ENCODE assay signal across 2 cellular contexts in the genomic region with DNA sequence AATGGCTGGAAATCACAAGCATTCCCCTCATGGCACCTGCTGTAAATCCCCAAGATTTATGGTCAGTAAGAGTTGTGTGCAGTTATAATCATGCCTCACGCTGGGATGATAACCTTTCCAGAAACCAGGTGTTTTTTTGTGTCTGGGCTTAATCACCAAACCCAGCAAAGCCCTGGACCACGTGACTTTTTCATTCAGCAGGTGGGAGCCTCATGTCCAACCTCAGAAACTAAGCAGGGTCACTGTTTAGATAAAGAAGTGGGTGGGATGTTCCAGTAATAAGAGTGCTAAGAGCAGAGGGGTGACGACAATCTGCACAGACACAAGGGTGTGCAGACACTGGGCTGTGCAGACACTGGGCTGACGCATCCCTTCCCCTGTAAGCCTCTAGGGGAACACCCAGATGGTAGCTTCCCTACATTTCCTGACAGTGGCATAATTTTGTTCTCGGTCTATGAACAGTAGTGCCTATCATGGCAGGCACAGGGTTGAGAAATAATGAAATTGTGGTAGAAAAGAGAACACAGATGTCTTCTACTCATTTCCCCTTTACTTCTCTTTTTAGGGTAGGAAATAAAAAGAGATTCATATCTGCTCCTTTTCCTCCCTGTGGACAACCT.
TF ChIP-seq lines count a peak whose summit lies in the region.

No MANE protein-coding gene starts in this region.

TF ChIP-seq in HCT116, 20 proteins besides CTCF, POLR2A, EP300 and RAD21 (continued from another document):
- TF ChIP-seq, protein P1, sequence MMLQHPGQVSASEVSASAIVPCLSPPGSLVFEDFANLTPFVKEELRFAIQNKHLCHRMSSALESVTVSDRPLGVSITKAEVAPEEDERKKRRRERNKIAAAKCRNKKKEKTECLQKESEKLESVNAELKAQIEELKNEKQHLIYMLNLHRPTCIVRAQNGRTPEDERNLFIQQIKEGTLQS (IDR thresholded peaks at IDR 0.05): no peak
- TF ChIP-seq ELF1 (IDR thresholded peaks at IDR 0.05; ENCODE audit: borderline replicate concordance, low read depth) (no peak), YY1 (IDR thresholded peaks at IDR 0.05; ENCODE audit: extremely low read depth, insufficient replicate concordance, low read depth, low read length) (no peak), ZNF274 (IDR thresholded peaks at IDR 0.05; ENCODE audit: low read depth, low read length) (no peak), SP1 (IDR thresholded peaks at IDR 0.05; ENCODE audit: low read depth) (no peak), EZH2phosphoT487 (IDR thresholded peaks at IDR 0.05; ENCODE audit: borderline replicate concordance) (no peak), EGR1 (IDR thresholded peaks at IDR 0.05; ENCODE audit: low read depth) (no peak), CEBPB (IDR thresholded peaks at IDR 0.05; ENCODE audit: low read depth) (no peak)
- TF ChIP-seq, protein P2, sequence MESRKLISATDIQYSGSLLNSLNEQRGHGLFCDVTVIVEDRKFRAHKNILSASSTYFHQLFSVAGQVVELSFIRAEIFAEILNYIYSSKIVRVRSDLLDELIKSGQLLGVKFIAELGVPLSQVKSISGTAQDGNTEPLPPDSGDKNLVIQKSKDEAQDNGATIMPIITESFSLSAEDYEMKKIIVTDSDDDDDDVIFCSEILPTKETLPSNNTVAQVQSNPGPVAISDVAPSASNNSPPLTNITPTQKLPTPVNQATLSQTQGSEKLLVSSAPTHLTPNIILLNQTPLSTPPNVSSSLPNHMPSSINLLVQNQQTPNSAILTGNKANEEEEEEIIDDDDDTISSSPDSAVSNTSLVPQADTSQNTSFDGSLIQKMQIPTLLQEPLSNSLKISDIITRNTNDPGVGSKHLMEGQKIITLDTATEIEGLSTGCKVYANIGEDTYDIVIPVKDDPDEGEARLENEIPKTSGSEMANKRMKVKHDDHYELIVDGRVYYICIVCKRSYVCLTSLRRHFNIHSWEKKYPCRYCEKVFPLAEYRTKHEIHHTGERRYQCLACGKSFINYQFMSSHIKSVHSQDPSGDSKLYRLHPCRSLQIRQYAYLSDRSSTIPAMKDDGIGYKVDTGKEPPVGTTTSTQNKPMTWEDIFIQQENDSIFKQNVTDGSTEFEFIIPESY (IDR thresholded peaks at IDR 0.05; ENCODE audit: extremely low read depth, insufficient replicate concordance, low read length): no peak
- TF ChIP-seq, protein P3, sequence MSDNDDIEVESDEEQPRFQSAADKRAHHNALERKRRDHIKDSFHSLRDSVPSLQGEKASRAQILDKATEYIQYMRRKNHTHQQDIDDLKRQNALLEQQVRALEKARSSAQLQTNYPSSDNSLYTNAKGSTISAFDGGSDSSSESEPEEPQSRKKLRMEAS (IDR thresholded peaks at IDR 0.05): no peak

TF ChIP-seq in GM12878, 131 proteins besides CTCF, POLR2A, EP300 and RAD21 (continued from another document):
- TF ChIP-seq, protein P4, sequence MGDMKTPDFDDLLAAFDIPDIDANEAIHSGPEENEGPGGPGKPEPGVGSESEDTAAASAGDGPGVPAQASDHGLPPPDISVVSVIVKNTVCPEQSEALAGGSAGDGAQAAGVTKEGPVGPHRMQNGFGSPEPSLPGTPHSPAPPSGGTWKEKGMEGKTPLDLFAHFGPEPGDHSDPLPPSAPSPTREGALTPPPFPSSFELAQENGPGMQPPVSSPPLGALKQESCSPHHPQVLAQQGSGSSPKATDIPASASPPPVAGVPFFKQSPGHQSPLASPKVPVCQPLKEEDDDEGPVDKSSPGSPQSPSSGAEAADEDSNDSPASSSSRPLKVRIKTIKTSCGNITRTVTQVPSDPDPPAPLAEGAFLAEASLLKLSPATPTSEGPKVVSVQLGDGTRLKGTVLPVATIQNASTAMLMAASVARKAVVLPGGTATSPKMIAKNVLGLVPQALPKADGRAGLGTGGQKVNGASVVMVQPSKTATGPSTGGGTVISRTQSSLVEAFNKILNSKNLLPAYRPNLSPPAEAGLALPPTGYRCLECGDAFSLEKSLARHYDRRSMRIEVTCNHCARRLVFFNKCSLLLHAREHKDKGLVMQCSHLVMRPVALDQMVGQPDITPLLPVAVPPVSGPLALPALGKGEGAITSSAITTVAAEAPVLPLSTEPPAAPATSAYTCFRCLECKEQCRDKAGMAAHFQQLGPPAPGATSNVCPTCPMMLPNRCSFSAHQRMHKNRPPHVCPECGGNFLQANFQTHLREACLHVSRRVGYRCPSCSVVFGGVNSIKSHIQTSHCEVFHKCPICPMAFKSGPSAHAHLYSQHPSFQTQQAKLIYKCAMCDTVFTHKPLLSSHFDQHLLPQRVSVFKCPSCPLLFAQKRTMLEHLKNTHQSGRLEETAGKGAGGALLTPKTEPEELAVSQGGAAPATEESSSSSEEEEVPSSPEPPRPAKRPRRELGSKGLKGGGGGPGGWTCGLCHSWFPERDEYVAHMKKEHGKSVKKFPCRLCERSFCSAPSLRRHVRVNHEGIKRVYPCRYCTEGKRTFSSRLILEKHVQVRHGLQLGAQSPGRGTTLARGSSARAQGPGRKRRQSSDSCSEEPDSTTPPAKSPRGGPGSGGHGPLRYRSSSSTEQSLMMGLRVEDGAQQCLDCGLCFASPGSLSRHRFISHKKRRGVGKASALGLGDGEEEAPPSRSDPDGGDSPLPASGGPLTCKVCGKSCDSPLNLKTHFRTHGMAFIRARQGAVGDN (IDR thresholded peaks at IDR 0.05): no peak
- TF ChIP-seq IKZF2 (IDR thresholded peaks at IDR 0.05) (no peak), ESRRA (IDR thresholded peaks at IDR 0.05; ENCODE audit: low read length) (no peak), SPI1 (IDR thresholded peaks at IDR 0.05; ENCODE audit: borderline replicate concordance, insufficient read depth, low read depth, low read length) (no peak), PML (IDR thresholded peaks at IDR 0.05; ENCODE audit: low read length) (no peak)
- TF ChIP-seq, protein P5, sequence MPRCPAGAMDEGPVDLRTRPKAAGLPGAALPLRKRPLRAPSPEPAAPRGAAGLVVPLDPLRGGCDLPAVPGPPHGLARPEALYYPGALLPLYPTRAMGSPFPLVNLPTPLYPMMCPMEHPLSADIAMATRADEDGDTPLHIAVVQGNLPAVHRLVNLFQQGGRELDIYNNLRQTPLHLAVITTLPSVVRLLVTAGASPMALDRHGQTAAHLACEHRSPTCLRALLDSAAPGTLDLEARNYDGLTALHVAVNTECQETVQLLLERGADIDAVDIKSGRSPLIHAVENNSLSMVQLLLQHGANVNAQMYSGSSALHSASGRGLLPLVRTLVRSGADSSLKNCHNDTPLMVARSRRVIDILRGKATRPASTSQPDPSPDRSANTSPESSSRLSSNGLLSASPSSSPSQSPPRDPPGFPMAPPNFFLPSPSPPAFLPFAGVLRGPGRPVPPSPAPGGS (IDR thresholded peaks at IDR 0.05; ENCODE audit: borderline replicate concordance, insufficient read depth, low read depth, low read length, poor library complexity, severe bottlenecking): no peak
- TF ChIP-seq, protein P6, sequence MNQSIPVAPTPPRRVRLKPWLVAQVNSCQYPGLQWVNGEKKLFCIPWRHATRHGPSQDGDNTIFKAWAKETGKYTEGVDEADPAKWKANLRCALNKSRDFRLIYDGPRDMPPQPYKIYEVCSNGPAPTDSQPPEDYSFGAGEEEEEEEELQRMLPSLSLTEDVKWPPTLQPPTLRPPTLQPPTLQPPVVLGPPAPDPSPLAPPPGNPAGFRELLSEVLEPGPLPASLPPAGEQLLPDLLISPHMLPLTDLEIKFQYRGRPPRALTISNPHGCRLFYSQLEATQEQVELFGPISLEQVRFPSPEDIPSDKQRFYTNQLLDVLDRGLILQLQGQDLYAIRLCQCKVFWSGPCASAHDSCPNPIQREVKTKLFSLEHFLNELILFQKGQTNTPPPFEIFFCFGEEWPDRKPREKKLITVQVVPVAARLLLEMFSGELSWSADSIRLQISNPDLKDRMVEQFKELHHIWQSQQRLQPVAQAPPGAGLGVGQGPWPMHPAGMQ (IDR thresholded peaks at IDR 0.05; ENCODE audit: borderline replicate concordance): no peak
- TF ChIP-seq, protein P7, sequence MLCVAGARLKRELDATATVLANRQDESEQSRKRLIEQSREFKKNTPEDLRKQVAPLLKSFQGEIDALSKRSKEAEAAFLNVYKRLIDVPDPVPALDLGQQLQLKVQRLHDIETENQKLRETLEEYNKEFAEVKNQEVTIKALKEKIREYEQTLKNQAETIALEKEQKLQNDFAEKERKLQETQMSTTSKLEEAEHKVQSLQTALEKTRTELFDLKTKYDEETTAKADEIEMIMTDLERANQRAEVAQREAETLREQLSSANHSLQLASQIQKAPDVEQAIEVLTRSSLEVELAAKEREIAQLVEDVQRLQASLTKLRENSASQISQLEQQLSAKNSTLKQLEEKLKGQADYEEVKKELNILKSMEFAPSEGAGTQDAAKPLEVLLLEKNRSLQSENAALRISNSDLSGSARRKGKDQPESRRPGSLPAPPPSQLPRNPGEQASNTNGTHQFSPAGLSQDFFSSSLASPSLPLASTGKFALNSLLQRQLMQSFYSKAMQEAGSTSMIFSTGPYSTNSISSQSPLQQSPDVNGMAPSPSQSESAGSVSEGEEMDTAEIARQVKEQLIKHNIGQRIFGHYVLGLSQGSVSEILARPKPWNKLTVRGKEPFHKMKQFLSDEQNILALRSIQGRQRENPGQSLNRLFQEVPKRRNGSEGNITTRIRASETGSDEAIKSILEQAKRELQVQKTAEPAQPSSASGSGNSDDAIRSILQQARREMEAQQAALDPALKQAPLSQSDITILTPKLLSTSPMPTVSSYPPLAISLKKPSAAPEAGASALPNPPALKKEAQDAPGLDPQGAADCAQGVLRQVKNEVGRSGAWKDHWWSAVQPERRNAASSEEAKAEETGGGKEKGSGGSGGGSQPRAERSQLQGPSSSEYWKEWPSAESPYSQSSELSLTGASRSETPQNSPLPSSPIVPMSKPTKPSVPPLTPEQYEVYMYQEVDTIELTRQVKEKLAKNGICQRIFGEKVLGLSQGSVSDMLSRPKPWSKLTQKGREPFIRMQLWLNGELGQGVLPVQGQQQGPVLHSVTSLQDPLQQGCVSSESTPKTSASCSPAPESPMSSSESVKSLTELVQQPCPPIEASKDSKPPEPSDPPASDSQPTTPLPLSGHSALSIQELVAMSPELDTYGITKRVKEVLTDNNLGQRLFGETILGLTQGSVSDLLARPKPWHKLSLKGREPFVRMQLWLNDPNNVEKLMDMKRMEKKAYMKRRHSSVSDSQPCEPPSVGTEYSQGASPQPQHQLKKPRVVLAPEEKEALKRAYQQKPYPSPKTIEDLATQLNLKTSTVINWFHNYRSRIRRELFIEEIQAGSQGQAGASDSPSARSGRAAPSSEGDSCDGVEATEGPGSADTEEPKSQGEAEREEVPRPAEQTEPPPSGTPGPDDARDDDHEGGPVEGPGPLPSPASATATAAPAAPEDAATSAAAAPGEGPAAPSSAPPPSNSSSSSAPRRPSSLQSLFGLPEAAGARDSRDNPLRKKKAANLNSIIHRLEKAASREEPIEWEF (IDR thresholded peaks at IDR 0.05; ENCODE audit: insufficient replicate concordance, low read depth, low read length): no peak
